34 cellular contexts compared by ENCODE assay signal in the genomic region with DNA sequence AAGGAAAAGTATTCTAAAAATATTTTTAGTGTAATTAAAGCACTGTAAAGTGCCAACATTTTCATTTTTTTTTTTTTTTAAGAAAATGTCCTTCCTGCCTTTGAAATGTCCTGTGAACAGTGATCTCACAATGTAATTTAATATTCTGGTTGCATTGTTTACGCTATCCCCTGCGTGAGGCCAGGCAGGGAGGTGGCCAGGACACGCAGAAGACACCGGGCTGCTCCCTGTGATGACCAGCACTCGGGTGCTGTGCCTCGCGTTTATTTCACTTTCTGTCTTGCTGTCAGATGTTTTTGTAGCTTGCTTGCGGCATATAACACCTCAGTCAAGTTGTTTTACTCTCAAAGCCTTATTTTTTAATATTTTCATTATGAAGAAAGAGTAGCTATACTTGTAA. TPM values are rescaled to one million over a fixed set of nuclear protein-coding genes. Genes with fewer than 3 reads are reported as not detected.
"Had no signal": no experiment of that assay in that cellular context is flagged by ENCODE, and none has a peak within 500 bp of the region (broad histone marks: within the 10 kb centered on the region; RNA-seq: fewer than 3 reads in every experiment).

No MANE protein-coding gene starts in this region.

- H3K4me1 ChIP-seq: Peyer's patch, SJSA1 had no signal

- H2AFZ ChIP-seq: PC-9 had no signal

- DNase-seq: Kasumi-1, MG63, NCI-H1048, NCI-H1092 treated with DMSO at 0.1 percent for 48 hours, NCI-H1105 treated with DMSO at 0.1 percent for 48 hours, NCI-H1417, NCI-H1436, NCI-H146, NCI-H1694, NCI-H187, NCI-H1930, NCI-H2029 treated with DMSO at 0.1 percent for 48 hours, NCI-H2081 treated with DMSO at 0.1 percent for 48 hours, NCI-H2107, NCI-H2171, NCI-H226, NCI-H446 treated with DMSO at 0.1 percent for 48 hours, NCI-H510A, NCI-H524, NCI-H526, NCI-H69, NCI-H748 treated with DMSO at 0.1 percent for 48 hours, NCI-H82, PC-9, Peyer's patch, Right ventricle myocardium superior, RPMI8226, SHP77 treated with DMSO at 0.1 percent for 48 hours, SK-N-SH, SW 1271, T-helper 1 cell had no signal

- H3K9me3 ChIP-seq: MG63, Peyer's patch, SJSA1, SK-N-SH had no signal

- H3K27me3 ChIP-seq: Peyer's patch, SJSA1 had no signal

- H3K27ac ChIP-seq: PC-9, Peyer's patch, SJSA1 had no signal

- H3K4me3 ChIP-seq: MG63, PC-9, Peyer's patch, SJSA1 had no signal

- H3K4me2 ChIP-seq: PC-9, SK-N-SH had no signal

- H3K9me2 ChIP-seq: SK-N-SH had no signal

- H3K9ac ChIP-seq: SK-N-SH had no signal

- H3K36me3 ChIP-seq: MG63, Peyer's patch, SJSA1 had no signal

RNA-seq across cellular contexts. Expression of a gene that starts 18.5 kb away (rescaled TPM):
- total RNA-seq: M059J, OCI-LY7, PC-9, Peyer's patch, Right ventricle myocardium superior, SJSA1 had no signal
